ENCODE assay signal across 13 cellular contexts in the genomic region with DNA sequence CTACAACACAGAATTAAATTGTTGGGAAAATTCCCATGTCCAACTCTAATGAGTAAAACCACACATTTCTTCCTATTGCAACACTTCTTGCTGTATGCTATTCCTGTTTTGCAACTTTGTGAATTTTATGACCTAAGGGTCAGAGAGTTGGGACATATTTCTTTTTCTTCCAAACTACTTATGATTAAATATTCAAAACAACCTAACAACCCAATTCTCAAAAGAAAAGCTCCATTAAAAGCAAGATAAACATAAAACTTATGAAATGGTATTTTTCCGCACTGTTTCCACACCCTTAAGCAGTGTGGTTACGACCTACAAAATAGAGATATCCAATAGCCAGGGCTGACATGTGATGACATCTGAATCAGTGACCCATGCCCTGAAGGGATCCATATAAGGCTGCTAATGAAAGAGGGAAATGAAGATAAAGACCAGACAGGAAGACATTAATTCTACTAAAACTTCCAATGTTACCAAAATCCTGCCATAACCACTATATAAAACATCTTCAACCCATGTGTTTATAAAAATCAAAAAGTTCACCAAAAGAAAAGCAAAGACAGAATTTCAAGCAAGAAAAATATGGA. TPM values are rescaled to one million over a fixed set of nuclear protein-coding genes. Genes with fewer than 3 reads are reported as not detected.
DNase-seq lines count a peak whose midpoint lies in the region; ATAC-seq and TF ChIP-seq lines count a peak whose summit lies in the region.
"Had no signal": no experiment of that assay in that cellular context is flagged by ENCODE, and none has a peak within 500 bp of the region (broad histone marks: within the 10 kb centered on the region; RNA-seq: fewer than 3 reads in every experiment).

No MANE protein-coding gene starts in this region.

- H3K27me3 ChIP-seq in body of pancreas: no peaks in the 10 kb centered on the region
- no peaks in the 10 kb centered on the region for H3K27me3 ChIP-seq in upper lobe of left lung

- peak; percentile 56 for ATAC-seq in body of pancreas
- ATAC-seq in left lobe of liver: peak; percentile 59
- ATAC-seq in upper lobe of left lung (ENCODE audit: low FRiP score in 2 of 2): peak; percentile 81 to 88
- no peak for ATAC-seq in activated CD8-positive, alpha-beta memory T cell treated with anti-CD3 and anti-CD28 coated beads, Interleukin-2, amount 10 ng/mL, durations not matched to agents 7 days and 5 days
- no peak for ATAC-seq in HG02885 (IDR thresholded peaks at IDR 0.05; ENCODE audit: poor library complexity, unreplicated experiment)

- no peaks in the 10 kb centered on the region for H3K9me3 ChIP-seq in body of pancreas
- H3K9me3 ChIP-seq in upper lobe of left lung: no peaks in the 10 kb centered on the region

- no peak overlapping the region for H3K4me3 Mint-ChIP-seq in activated CD8-positive, alpha-beta memory T cell treated with anti-CD3 and anti-CD28 coated beads, Interleukin-2, amount 10 ng/mL, durations not matched to agents 7 days and 5 days
- H3K4me3 Mint-ChIP-seq: activated CD4-positive, alpha-beta memory T cell treated with anti-CD3 and anti-CD28 coated beads for 36 hours had no signal

- H3K4me1 Mint-ChIP-seq in activated CD8-positive, alpha-beta memory T cell treated with anti-CD3 and anti-CD28 coated beads, Interleukin-2, amount 10 ng/mL, durations not matched to agents 7 days and 5 days: no peaks in the 10 kb centered on the region

- H3K27me3 Mint-ChIP-seq in activated CD8-positive, alpha-beta memory T cell treated with anti-CD3 and anti-CD28 coated beads, Interleukin-2, amount 10 ng/mL, durations not matched to agents 7 days and 5 days: no peaks in the 10 kb centered on the region
- H3K27me3 Mint-ChIP-seq: activated CD4-positive, alpha-beta memory T cell treated with anti-CD3 and anti-CD28 coated beads for 36 hours had no signal

- CTCF ChIA-PET in activated CD8-positive, alpha-beta memory T cell treated with anti-CD3 and anti-CD28 coated beads, Interleukin-2, amount 10 ng/mL, durations not matched to agents 7 days and 5 days (lab: Charles Lee): no interaction called here

- no peaks in the 10 kb centered on the region for H3K36me3 ChIP-seq in body of pancreas (replicated peaks in 1 of 2; ENCODE audit: insufficient read depth in 1 of 2, low read depth in 2 of 2)
- no peaks in the 10 kb centered on the region for H3K36me3 ChIP-seq in upper lobe of left lung

- H3K27ac ChIP-seq in body of pancreas (peak overlapping the region in 1 of 4 donors; percentile 1), upper lobe of left lung (peak overlapping the region; percentile 23 to 77 (median 53))
- H3K27ac ChIP-seq: parathyroid adenoma had no signal

- no peak overlapping the region for H3K27ac Mint-ChIP-seq in activated CD8-positive, alpha-beta memory T cell treated with anti-CD3 and anti-CD28 coated beads, Interleukin-2, amount 10 ng/mL, durations not matched to agents 7 days and 5 days
- H3K27ac Mint-ChIP-seq: activated CD4-positive, alpha-beta memory T cell treated with anti-CD3 and anti-CD28 coated beads for 36 hours had no signal

- intact Hi-C loops in body of pancreas (cut with DNase I): loop anchor here (10.0 kb wide), 1 partner anchor 62 kb away; no protein-coding TSS in a partner anchor

- TF ChIP-seq POLR2A in body of pancreas (IDR thresholded peaks at IDR 0.05) (no peak), upper lobe of left lung (IDR thresholded peaks at IDR 0.05) (peak in 1 of 4 donors; percentile 19)

- no peak overlapping the region for H3K4me3 ChIP-seq in body of pancreas
- no peak overlapping the region for H3K4me3 ChIP-seq in upper lobe of left lung

- H3K4me1 ChIP-seq in body of pancreas (no peaks in the 10 kb centered on the region), upper lobe of left lung (peaks cover 9 to 16% (median 10%) of the 10 kb centered on the region in 4 donors)

- 90% methylated on average over 2 of the region's 2 CpGs for WGBS in body of pancreas, 2 donors
- 34 to 52% methylated on average over 2 of the region's 2 CpGs for WGBS in upper lobe of left lung, 2 donors

- peak in 3 of 4 donors; percentile 35 to 85 (median 52) for TF ChIP-seq EP300 in upper lobe of left lung (IDR thresholded peaks at IDR 0.05)

- peaks cover 2% of the 10 kb centered on the region for H3K36me3 Mint-ChIP-seq in activated CD8-positive, alpha-beta memory T cell treated with anti-CD3 and anti-CD28 coated beads, Interleukin-2, amount 10 ng/mL, durations not matched to agents 7 days and 5 days
- H3K36me3 Mint-ChIP-seq: activated CD4-positive, alpha-beta memory T cell treated with anti-CD3 and anti-CD28 coated beads for 36 hours had no signal

- DNase-seq in SIG-M5 treated with dmso at 0.1 percent for 504 hours (lab: John Stamatoyannopoulos, UW; ENCODE audit: unreplicated experiment): peak; percentile 92
- DNase-seq in SIG-M5 (lab: John Stamatoyannopoulos, UW): no peak
- DNase-seq in body of pancreas: peak in 1 of 4 donors; percentile 27
- no peak for DNase-seq in left lobe of liver (ENCODE audit: low spot score)
- DNase-seq in upper lobe of left lung: peak in 1 of 2 donors; percentile 36
- no peak for DNase-seq in iPS-NIHi11 (ENCODE audit: low spot score)
- DNase-seq in activated CD8-positive, alpha-beta memory T cell treated with anti-CD3 and anti-CD28 coated beads, Interleukin-2, amount 10 ng/mL, durations not matched to agents 7 days and 5 days: no peak
- DNase-seq: 8988T; activated CD4-positive, alpha-beta memory T cell treated with anti-CD3 and anti-CD28 coated beads for 36 hours; NCI-H1436; SHP77 had no signal

- TF ChIP-seq CTCF in body of pancreas (IDR thresholded peaks at IDR 0.05): no peak
- no peak for TF ChIP-seq CTCF in upper lobe of left lung (IDR thresholded peaks at IDR 0.05)

- H3K9me3 Mint-ChIP-seq in activated CD8-positive, alpha-beta memory T cell treated with anti-CD3 and anti-CD28 coated beads, Interleukin-2, amount 10 ng/mL, durations not matched to agents 7 days and 5 days (ENCODE audit: low read depth): no peaks in the 10 kb centered on the region

RNA-seq across cellular contexts. Expression of a gene that starts 45.6 kb away (rescaled TPM):
- total RNA-seq in body of pancreas: 10 to 100 TPM; 34.8 to 48.1 TPM
- 9.9 TPM for total RNA-seq in left lobe of liver
- total RNA-seq in upper lobe of left lung: 100 to 1,000 TPM in 1 of 6 donors, 10 to 100 TPM in 5; 39.8 to 140 (median 58.1) TPM
- total RNA-seq in activated CD8-positive, alpha-beta memory T cell treated with anti-CD3 and anti-CD28 coated beads, Interleukin-2, amount 10 ng/mL, durations not matched to agents 7 days and 5 days: 10 to 100 TPM in 1 of 2 experiments, 1 to 10 TPM in 1; 7.3 to 10.4 TPM

Comparison
In these comparisons a context has a peak if more than half of its experiments do, and no peak if none do; other contexts are left out.
1. ATAC-seq: peak in body of pancreas (single experiment), left lobe of liver (single experiment) and upper lobe of left lung (2 of 2); none in activated CD8-positive, alpha-beta memory T cell treated with anti-CD3 and anti-CD28 coated beads, Interleukin-2, amount 10 ng/mL, durations not matched to agents 7 days and 5 days (single experiment) and HG02885 (single experiment).